ENCODE assay signal across 1 cellular context in the genomic region with DNA sequence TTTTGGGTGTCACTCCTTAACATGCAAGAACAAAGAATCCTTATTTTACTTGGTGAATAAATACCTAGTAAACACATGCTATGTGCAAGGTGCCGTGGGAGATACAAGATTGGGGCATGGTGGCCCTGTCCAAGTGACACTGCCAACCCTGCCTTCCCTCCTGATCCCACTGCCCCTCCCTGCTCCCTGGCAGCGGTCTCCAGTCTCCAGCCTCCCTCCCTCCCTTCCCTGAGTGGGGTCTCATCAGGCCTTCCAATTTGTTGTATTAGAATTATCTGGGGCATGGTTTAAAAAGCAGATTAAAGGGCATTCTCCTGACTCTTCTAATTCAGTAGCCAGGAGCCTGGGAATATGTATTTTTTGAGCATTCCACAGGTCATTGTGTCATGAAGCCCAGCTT.
TF ChIP-seq lines count a peak whose summit lies in the region.

No MANE protein-coding gene starts in this region.

TF ChIP-seq in IMR-90, 13 proteins besides CTCF, POLR2A, EP300 and RAD21:
- no peak for TF ChIP-seq MAFK (IDR thresholded peaks at IDR 0.05; ENCODE audit: low read depth, low read length)
- TF ChIP-seq RFX5 (IDR thresholded peaks at IDR 0.05; ENCODE audit: low read depth, low read length), result no peak
- no peak for TF ChIP-seq FOS (IDR thresholded peaks at IDR 0.05; ENCODE audit: low read depth, low read length)
- TF ChIP-seq NFE2L2 (IDR thresholded peaks at IDR 0.05; ENCODE audit: low read depth, low read length), result no peak
- no peak for TF ChIP-seq CHD1 (IDR thresholded peaks at IDR 0.05; ENCODE audit: low read depth, low read length)
- TF ChIP-seq ELK1 (IDR thresholded peaks at IDR 0.05; ENCODE audit: borderline replicate concordance, low read depth, low read length), result no peak
- TF ChIP-seq MXI1 (IDR thresholded peaks at IDR 0.05; ENCODE audit: borderline replicate concordance, low read depth, low read length), result no peak
- TF ChIP-seq RCOR1 (IDR thresholded peaks at IDR 0.05; ENCODE audit: insufficient replicate concordance, low read length), result no peak
- TF ChIP-seq MAZ (IDR thresholded peaks at IDR 0.05; ENCODE audit: borderline replicate concordance, low read depth, low read length), result no peak
- no peak for TF ChIP-seq BHLHE40 (IDR thresholded peaks at IDR 0.05; ENCODE audit: low read depth, low read length)
- no peak for TF ChIP-seq CEBPB (IDR thresholded peaks at IDR 0.05; ENCODE audit: low read depth, low read length)
- TF ChIP-seq SMC3 (IDR thresholded peaks at IDR 0.05; ENCODE audit: low read depth, low read length), result no peak
- no peak for TF ChIP-seq USF2 (IDR thresholded peaks at IDR 0.05; ENCODE audit: low read depth, low read length)
